In the genomic region with DNA sequence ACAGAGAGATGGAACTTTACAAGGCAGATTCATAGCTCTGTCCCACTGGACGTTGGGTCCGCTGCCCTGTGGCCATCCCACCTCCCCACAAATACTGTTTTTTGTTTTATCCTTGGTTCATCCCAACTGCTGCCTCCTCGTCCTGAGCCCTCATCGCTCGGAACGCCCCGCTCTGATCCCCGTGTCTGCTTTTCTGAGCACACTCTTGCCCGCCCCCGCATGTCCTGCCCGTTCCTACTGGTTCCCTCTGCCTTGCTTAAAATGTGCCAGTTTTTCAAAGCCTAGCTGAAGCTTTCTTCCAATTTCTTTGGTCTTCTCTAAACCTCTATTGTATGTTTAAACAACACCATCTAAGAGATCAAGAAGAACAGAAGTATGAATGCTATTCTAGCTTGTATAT, we compare ENCODE assay signal across 14 cellular contexts. TPM values are rescaled to one million over a fixed set of nuclear protein-coding genes. Genes with fewer than 3 reads are reported as not detected.
"Had no signal": no experiment of that assay in that cellular context is flagged by ENCODE, and none has a peak within 500 bp of the region (broad histone marks: within the 10 kb centered on the region; RNA-seq: fewer than 3 reads in every experiment).

No MANE protein-coding gene starts in this region.

- H3K27ac Mint-ChIP-seq: activated naive CD4-positive, alpha-beta T cell treated with anti-CD3 and anti-CD28 coated beads, Interleukin-2, amount 50 U/mL, for 24 hours; activated T-cell treated with anti-CD3 and anti-CD28 coated beads, Interleukin-2, amount 50 U/mL, for 72 hours; naive thymus-derived CD4-positive, alpha-beta T cell; stimulated activated effector memory CD8-positive, alpha-beta T cell treated with anti-CD3 and anti-CD28 coated beads, Interleukin-12 subunit alpha, Interleukin-12 subunit beta, amount 100 ng/mL, for 72 hours had no signal

- H3K4me3 Mint-ChIP-seq: activated naive CD4-positive, alpha-beta T cell treated with anti-CD3 and anti-CD28 coated beads, Interleukin-2, amount 50 U/mL, for 24 hours; activated T-cell treated with anti-CD3 and anti-CD28 coated beads, Interleukin-2, amount 50 U/mL, for 72 hours; stimulated activated effector memory CD8-positive, alpha-beta T cell treated with anti-CD3 and anti-CD28 coated beads, Interleukin-12 subunit alpha, Interleukin-12 subunit beta, amount 100 ng/mL, for 72 hours had no signal

- H3K9me3 Mint-ChIP-seq: activated naive CD4-positive, alpha-beta T cell treated with anti-CD3 and anti-CD28 coated beads, Interleukin-2, amount 50 U/mL, for 24 hours; activated T-cell treated with anti-CD3 and anti-CD28 coated beads, Interleukin-2, amount 50 U/mL, for 72 hours; naive thymus-derived CD4-positive, alpha-beta T cell; stimulated activated effector memory CD8-positive, alpha-beta T cell treated with anti-CD3 and anti-CD28 coated beads, Interleukin-12 subunit alpha, Interleukin-12 subunit beta, amount 100 ng/mL, for 72 hours had no signal

- H3K27me3 ChIP-seq: pancreas, upper lobe of right lung had no signal

- H3K4me3 ChIP-seq: mucosa of descending colon, pancreas, thoracic aorta, upper lobe of right lung had no signal

- DNase-seq: activated CD4-positive, CD25-positive, alpha-beta regulatory T cell treated with anti-CD3 and anti-CD28 coated beads, Interleukin-2, amount 50 U/mL, for 72 hours; activated gamma-delta T cell; activated T-cell treated with anti-CD3 and anti-CD28 coated beads, Interleukin-2, amount 50 U/mL, for 72 hours; effector CD8-positive, alpha-beta T cell; esophagus squamous epithelium; hippocampal formation; mucosa of descending colon; naive thymus-derived CD4-positive, alpha-beta T cell; pancreas; stimulated activated CD4-positive, alpha-beta T cell treated with anti-CD3 and anti-CD28 coated beads, Interleukin-4, amount 100 ng/mL, for 24 hours; upper lobe of right lung had no signal

- H3K4me1 ChIP-seq: pancreas, upper lobe of right lung had no signal

- H3K27ac ChIP-seq: esophagus squamous epithelium, pancreas, thoracic aorta, upper lobe of right lung had no signal

- H3K9me3 ChIP-seq: esophagus squamous epithelium, mucosa of descending colon, pancreas, thoracic aorta, upper lobe of right lung had no signal

- H3K36me3 ChIP-seq: esophagus squamous epithelium, pancreas, thoracic aorta, upper lobe of right lung had no signal

- H3K36me3 Mint-ChIP-seq: activated naive CD4-positive, alpha-beta T cell treated with anti-CD3 and anti-CD28 coated beads, Interleukin-2, amount 50 U/mL, for 24 hours had no signal

- H3K27me3 Mint-ChIP-seq: activated naive CD4-positive, alpha-beta T cell treated with anti-CD3 and anti-CD28 coated beads, Interleukin-2, amount 50 U/mL, for 24 hours had no signal

RNA-seq across cellular contexts. Expression of gene RNF32, which starts 19.4 kb away (rescaled TPM):
- total RNA-seq: thoracic aorta had no signal
